ENCODE assay signal across 8 cellular contexts in the genomic region with DNA sequence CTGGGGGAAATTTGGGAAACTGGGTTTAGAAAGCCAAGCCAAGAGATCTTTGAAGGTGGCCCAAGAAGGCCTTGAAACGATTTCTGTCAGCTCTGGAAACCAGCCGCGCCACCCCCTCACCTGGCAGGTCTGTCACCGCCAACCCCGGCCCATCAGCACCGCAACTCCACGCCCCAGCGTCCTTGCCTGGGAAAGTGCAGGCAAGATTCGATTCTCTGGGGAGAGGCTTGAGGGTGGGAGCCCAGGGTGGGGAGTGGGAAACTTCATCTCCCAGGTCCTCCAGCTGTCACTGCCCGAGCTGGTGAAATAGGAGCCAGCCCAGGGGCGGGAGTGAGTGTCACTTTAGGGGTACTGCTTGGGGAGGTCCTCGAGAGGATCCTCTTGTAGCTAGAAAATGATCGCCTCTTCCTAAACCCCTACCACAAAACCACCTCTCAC. TPM values are rescaled to one million over a fixed set of nuclear protein-coding genes. Genes with fewer than 3 reads are reported as not detected.
DNase-seq lines count a peak whose midpoint lies in the region; ATAC-seq and TF ChIP-seq lines count a peak whose summit lies in the region.

No MANE protein-coding gene starts in this region.

- H3K4me3 ChIP-seq in body of pancreas, result peak overlapping the region; percentile 1 to 65
- H3K4me3 ChIP-seq in mesendoderm (ENCODE audit: low read length), result no peak overlapping the region
- peak overlapping the region in 1 of 2 donors; percentile 18 for H3K4me3 ChIP-seq in aorta (ENCODE audit: low read length in 2 of 2)

- WGBS in body of pancreas, 2 donors, result 11 to 13% methylated on average over 3 to 13 of the region's 13 CpGs
- WGBS in mesendoderm (ENCODE audit: extremely low coverage, insufficient coverage, low lambda C conversion rate), result no CpG with 5 or more reads among the region's 13 CpGs
- WGBS in aorta, 2 donors, result 31 to 39% methylated on average over 12 to 13 of the region's 13 CpGs

- H3K36me3 Mint-ChIP-seq in activated naive CD4-positive, alpha-beta T cell treated with anti-CD3 and anti-CD28 coated beads, Interleukin-2, amount 10 ng/mL, durations not matched to agents 7 days and 5 days, result no peaks in the 10 kb centered on the region

- H3K4me3 Mint-ChIP-seq in activated naive CD4-positive, alpha-beta T cell treated with anti-CD3 and anti-CD28 coated beads, Interleukin-2, amount 10 ng/mL, durations not matched to agents 7 days and 5 days, result peak overlapping the region; percentile 61

- H3K27me3 ChIP-seq in body of pancreas (no peaks in the 10 kb centered on the region), mesendoderm (ENCODE audit: insufficient read depth, low read length, poor library complexity) (peaks cover 43% of the 10 kb centered on the region), aorta (ENCODE audit: control insufficient read depth in 1 of 2, insufficient read depth in 2 of 2, low read length in 1 of 2) (no peaks in the 10 kb centered on the region)

- H3K9me3 ChIP-seq in body of pancreas, result no peaks in the 10 kb centered on the region
- H3K9me3 ChIP-seq in aorta (ENCODE audit: control insufficient read depth, low read length), result no peaks in the 10 kb centered on the region

- no peak overlapping the region for H3K4ac ChIP-seq in mesendoderm (ENCODE audit: low read depth, low read length)

- ATAC-seq in body of pancreas (peak; percentile 1), aorta (ENCODE audit: low FRiP score) (peak; percentile 1)

- intact Hi-C loops in body of pancreas (cut with DNase I) (no loop called here), aorta (cut with DNase I) (loop anchor here (2.0 to 5.0 kb wide), 3 partner anchors 54 to 68 kb away; a partner anchor contains a TSS)

- H4K5ac ChIP-seq in mesendoderm (ENCODE audit: low read length), result no peak overlapping the region

- no peak overlapping the region for H2BK15ac ChIP-seq in mesendoderm (replicated peaks; ENCODE audit: low read depth)

- H3K27me3 Mint-ChIP-seq in activated naive CD4-positive, alpha-beta T cell treated with anti-CD3 and anti-CD28 coated beads, Interleukin-2, amount 10 ng/mL, durations not matched to agents 7 days and 5 days, result peaks cover 71% of the 10 kb centered on the region

- no peak overlapping the region for H2AK5ac ChIP-seq in mesendoderm (ENCODE audit: low read length)

- H2BK5ac ChIP-seq in mesendoderm (ENCODE audit: low read length), result no peak overlapping the region

- peak overlapping the region; percentile 28 for H3K18ac ChIP-seq in mesendoderm (ENCODE audit: low read length)

- H3K36me3 ChIP-seq in body of pancreas (replicated peaks in 1 of 2; ENCODE audit: insufficient read depth in 1 of 2, low read depth in 2 of 2) (peaks cover 0 to 5% of the 10 kb centered on the region in 2 donors), mesendoderm (ENCODE audit: control insufficient read depth, insufficient read depth, low read length) (no peaks in the 10 kb centered on the region), aorta (ENCODE audit: control insufficient read depth in 1 of 2, insufficient read depth in 2 of 2, low read length in 1 of 2) (no peaks in the 10 kb centered on the region)

- peak overlapping the region; percentile 66 for H3K4me2 ChIP-seq in mesendoderm (ENCODE audit: low read length)

- H3K56ac ChIP-seq in mesendoderm (ENCODE audit: low read length), result peak overlapping the region; percentile 6

- H3K27ac ChIP-seq in body of pancreas (peak overlapping the region; percentile 73 to 86 (median 77)), mesendoderm (ENCODE audit: low read depth, low read length) (no peak overlapping the region), aorta (ENCODE audit: low read depth in 1 of 2, low read length in 2 of 2) (no peak overlapping the region)

- TF ChIP-seq CTCF in body of pancreas (IDR thresholded peaks at IDR 0.05), result no peak

- H3K27ac Mint-ChIP-seq in activated naive CD4-positive, alpha-beta T cell treated with anti-CD3 and anti-CD28 coated beads, Interleukin-2, amount 10 ng/mL, durations not matched to agents 7 days and 5 days, result no peak overlapping the region

- no peak for TF ChIP-seq EP300 in Ishikawa (IDR thresholded peaks at IDR 0.05; ENCODE audit: borderline replicate concordance)

- CTCF ChIA-PET in activated naive CD4-positive, alpha-beta T cell treated with anti-CD3 and anti-CD28 coated beads, Interleukin-2, amount 10 ng/mL, durations not matched to agents 7 days and 5 days (lab: Charles Lee), result interaction anchor here (0.6 to 1.9 kb wide), 4 partner anchors 17 to 147 kb away, joined by 3 to 5 read pairs (median 3); no protein-coding TSS in a partner anchor

- no peaks in the 10 kb centered on the region for H3K79me2 ChIP-seq in mesendoderm (ENCODE audit: control insufficient read depth, insufficient read depth, low read length)

- no peak overlapping the region for H4K8ac ChIP-seq in mesendoderm (ENCODE audit: low read depth, low read length)

- H3K4me1 ChIP-seq in body of pancreas (peaks cover 19% of the 10 kb centered on the region), mesendoderm (ENCODE audit: control insufficient read depth, low read depth, low read length) (no peaks in the 10 kb centered on the region), aorta (ENCODE audit: control insufficient read depth in 1 of 2, insufficient read depth in 2 of 2, low read length in 2 of 2) (no peaks in the 10 kb centered on the region)

- peaks cover 8% of the 10 kb centered on the region for H3K4me1 Mint-ChIP-seq in activated naive CD4-positive, alpha-beta T cell treated with anti-CD3 and anti-CD28 coated beads, Interleukin-2, amount 10 ng/mL, durations not matched to agents 7 days and 5 days

- H3K79me1 ChIP-seq in mesendoderm (ENCODE audit: low read length), result no peaks in the 10 kb centered on the region

- TF ChIP-seq POLR2A in body of pancreas (IDR thresholded peaks at IDR 0.05), result no peak

- H3K9me3 Mint-ChIP-seq in activated naive CD4-positive, alpha-beta T cell treated with anti-CD3 and anti-CD28 coated beads, Interleukin-2, amount 10 ng/mL, durations not matched to agents 7 days and 5 days, result no peaks in the 10 kb centered on the region

- no peak overlapping the region for H2BK120ac ChIP-seq in mesendoderm (ENCODE audit: low read depth, low read length)

- TF ChIP-seq RAD21 in Ishikawa (IDR thresholded peaks at IDR 0.05; ENCODE audit: low read depth), result no peak

- DNase-seq in activated naive CD4-positive, alpha-beta T cell treated with anti-CD3 and anti-CD28 coated beads, Interleukin-2, amount 10 ng/mL, durations not matched to agents 7 days and 5 days, result no peak
- DNase-seq in activated naive CD4-positive, alpha-beta T cell (lab: John Stamatoyannopoulos, UW), result no peak
- DNase-seq in body of pancreas (peak; percentile 54 to 70 (median 68)), mesendoderm (no peak), aorta (no peak), middle frontal gyrus (ENCODE audit: extremely low spot score, low spot score) (no peak)
- no peak for DNase-seq in effector CD4-positive, alpha-beta T cell

- H3K9ac ChIP-seq in mesendoderm (ENCODE audit: low read length), result peak overlapping the region; percentile 47

- no peak overlapping the region for H3K23ac ChIP-seq in mesendoderm (ENCODE audit: low read length)

TF ChIP-seq in Ishikawa, 13 proteins besides CTCF, POLR2A, EP300 and RAD21:
- no peak for TF ChIP-seq TCF12 (IDR thresholded peaks at IDR 0.05; ENCODE audit: low read depth)
- TF ChIP-seq NFIC (IDR thresholded peaks at IDR 0.05), result no peak
- 0 out of 2 replicates have a peak, but pooled peaks have one; percentile 5 for TF ChIP-seq TAF1 (IDR thresholded peaks at IDR 0.05; ENCODE audit: low read depth)
- TF ChIP-seq, protein P1, sequence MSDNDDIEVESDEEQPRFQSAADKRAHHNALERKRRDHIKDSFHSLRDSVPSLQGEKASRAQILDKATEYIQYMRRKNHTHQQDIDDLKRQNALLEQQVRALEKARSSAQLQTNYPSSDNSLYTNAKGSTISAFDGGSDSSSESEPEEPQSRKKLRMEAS (IDR thresholded peaks at IDR 0.05), result no peak
- TF ChIP-seq CREB1 (IDR thresholded peaks at IDR 0.05; ENCODE audit: low read depth), result no peak
- TF ChIP-seq EGR1 (IDR thresholded peaks at IDR 0.05), result no peak
- TF ChIP-seq, protein P2, sequence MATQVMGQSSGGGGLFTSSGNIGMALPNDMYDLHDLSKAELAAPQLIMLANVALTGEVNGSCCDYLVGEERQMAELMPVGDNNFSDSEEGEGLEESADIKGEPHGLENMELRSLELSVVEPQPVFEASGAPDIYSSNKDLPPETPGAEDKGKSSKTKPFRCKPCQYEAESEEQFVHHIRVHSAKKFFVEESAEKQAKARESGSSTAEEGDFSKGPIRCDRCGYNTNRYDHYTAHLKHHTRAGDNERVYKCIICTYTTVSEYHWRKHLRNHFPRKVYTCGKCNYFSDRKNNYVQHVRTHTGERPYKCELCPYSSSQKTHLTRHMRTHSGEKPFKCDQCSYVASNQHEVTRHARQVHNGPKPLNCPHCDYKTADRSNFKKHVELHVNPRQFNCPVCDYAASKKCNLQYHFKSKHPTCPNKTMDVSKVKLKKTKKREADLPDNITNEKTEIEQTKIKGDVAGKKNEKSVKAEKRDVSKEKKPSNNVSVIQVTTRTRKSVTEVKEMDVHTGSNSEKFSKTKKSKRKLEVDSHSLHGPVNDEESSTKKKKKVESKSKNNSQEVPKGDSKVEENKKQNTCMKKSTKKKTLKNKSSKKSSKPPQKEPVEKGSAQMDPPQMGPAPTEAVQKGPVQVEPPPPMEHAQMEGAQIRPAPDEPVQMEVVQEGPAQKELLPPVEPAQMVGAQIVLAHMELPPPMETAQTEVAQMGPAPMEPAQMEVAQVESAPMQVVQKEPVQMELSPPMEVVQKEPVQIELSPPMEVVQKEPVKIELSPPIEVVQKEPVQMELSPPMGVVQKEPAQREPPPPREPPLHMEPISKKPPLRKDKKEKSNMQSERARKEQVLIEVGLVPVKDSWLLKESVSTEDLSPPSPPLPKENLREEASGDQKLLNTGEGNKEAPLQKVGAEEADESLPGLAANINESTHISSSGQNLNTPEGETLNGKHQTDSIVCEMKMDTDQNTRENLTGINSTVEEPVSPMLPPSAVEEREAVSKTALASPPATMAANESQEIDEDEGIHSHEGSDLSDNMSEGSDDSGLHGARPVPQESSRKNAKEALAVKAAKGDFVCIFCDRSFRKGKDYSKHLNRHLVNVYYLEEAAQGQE (IDR thresholded peaks at IDR 0.05; ENCODE audit: low read depth), result no peak
- no peak for TF ChIP-seq CEBPB (IDR thresholded peaks at IDR 0.05)

RNA-seq across cellular contexts. Expression of a gene that starts 2.2 kb away (rescaled TPM):
- total RNA-seq in body of pancreas (10 to 100 TPM in 1 of 2 donors, 1 to 10 TPM in 1; 9.9 to 13.2 TPM), aorta (10 to 100 TPM; 13.3 to 18.5 TPM)
- polyA plus RNA-seq in mesendoderm (2013, experiment 1 of 2), result 0.04 TPM
- 0.08 TPM for polyA plus RNA-seq in mesendoderm (2013, experiment 2 of 2)
- polyA plus RNA-seq in aorta, result 1 to 10 TPM; 2.1 to 5.7 TPM

Comparison
In these comparisons a context has a peak if more than half of its experiments do, and no peak if none do; other contexts are left out.
1. DNase-seq: peak in body of pancreas (4 of 4); none in activated naive CD4-positive, alpha-beta T cell treated with anti-CD3 and anti-CD28 coated beads, Interleukin-2, amount 10 ng/mL, durations not matched to agents 7 days and 5 days (single experiment), activated naive CD4-positive, alpha-beta T cell (0 of 4), mesendoderm (single experiment), aorta (0 of 2), effector CD4-positive, alpha-beta T cell (single experiment) and middle frontal gyrus (single experiment).
2. H3K27ac ChIP-seq: peak in body of pancreas (4 of 4); none in mesendoderm (single experiment) and aorta (0 of 2).